ENCODE assay signal across 2 cellular contexts in genomic region chr1:230696722-230697432, GRCh38.
TF ChIP-seq lines count a peak whose summit lies in the region.

No MANE protein-coding gene starts in this region.

TF ChIP-seq in K562, 482 proteins besides CTCF, POLR2A, EP300 and RAD21:
- no peak for TF ChIP-seq MTA3 (IDR thresholded peaks at IDR 0.05; ENCODE audit: borderline replicate concordance)
- peak in 1 of 2 experiments; percentile 31 for TF ChIP-seq E2F6 (IDR thresholded peaks at IDR 0.05; ENCODE audit: borderline replicate concordance in 1 of 2, extremely low read depth in 1 of 2, insufficient read depth in 1 of 2, insufficient read length in 1 of 2, low read depth in 1 of 2, low read length in 1 of 2, poor library complexity in 1 of 2, severe bottlenecking in 1 of 2)

TF ChIP-seq in HEK293T, 16 proteins besides CTCF, POLR2A, EP300 and RAD21:
- TF ChIP-seq ZNF384 (IDR thresholded peaks at IDR 0.05) (no peak), L3MBTL2 (conservative IDR thresholded peaks at IDR 0.05) (no peak), FOXM1 (IDR thresholded peaks at IDR 0.05; ENCODE audit: borderline replicate concordance) (no peak), TARDBP (IDR thresholded peaks at IDR 0.05) (no peak), ARNT (IDR thresholded peaks at IDR 0.05) (no peak), CTBP1 (IDR thresholded peaks at IDR 0.05; ENCODE audit: borderline replicate concordance) (no peak), NFRKB (IDR thresholded peaks at IDR 0.05) (no peak), BHLHE40 (IDR thresholded peaks at IDR 0.05; ENCODE audit: borderline replicate concordance) (no peak), FOXA1 (IDR thresholded peaks at IDR 0.05) (no peak), SP1 (IDR thresholded peaks at IDR 0.05) (no peak), LEF1 (IDR thresholded peaks at IDR 0.05; ENCODE audit: borderline replicate concordance) (no peak), HDGF (IDR thresholded peaks at IDR 0.05; ENCODE audit: borderline replicate concordance) (no peak), SUZ12 (IDR thresholded peaks at IDR 0.05) (no peak), ELF4 (IDR thresholded peaks at IDR 0.05) (no peak), FOXK2 (IDR thresholded peaks at IDR 0.05) (no peak)
- TF ChIP-seq, protein P1, sequence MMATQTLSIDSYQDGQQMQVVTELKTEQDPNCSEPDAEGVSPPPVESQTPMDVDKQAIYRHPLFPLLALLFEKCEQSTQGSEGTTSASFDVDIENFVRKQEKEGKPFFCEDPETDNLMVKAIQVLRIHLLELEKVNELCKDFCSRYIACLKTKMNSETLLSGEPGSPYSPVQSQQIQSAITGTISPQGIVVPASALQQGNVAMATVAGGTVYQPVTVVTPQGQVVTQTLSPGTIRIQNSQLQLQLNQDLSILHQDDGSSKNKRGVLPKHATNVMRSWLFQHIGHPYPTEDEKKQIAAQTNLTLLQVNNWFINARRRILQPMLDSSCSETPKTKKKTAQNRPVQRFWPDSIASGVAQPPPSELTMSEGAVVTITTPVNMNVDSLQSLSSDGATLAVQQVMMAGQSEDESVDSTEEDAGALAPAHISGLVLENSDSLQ (IDR thresholded peaks at IDR 0.05): no peak
TF ChIP-seq in HEK293T: peak in this region for 0.
